ENCODE assay signal across 1 cellular context in the genomic region with DNA sequence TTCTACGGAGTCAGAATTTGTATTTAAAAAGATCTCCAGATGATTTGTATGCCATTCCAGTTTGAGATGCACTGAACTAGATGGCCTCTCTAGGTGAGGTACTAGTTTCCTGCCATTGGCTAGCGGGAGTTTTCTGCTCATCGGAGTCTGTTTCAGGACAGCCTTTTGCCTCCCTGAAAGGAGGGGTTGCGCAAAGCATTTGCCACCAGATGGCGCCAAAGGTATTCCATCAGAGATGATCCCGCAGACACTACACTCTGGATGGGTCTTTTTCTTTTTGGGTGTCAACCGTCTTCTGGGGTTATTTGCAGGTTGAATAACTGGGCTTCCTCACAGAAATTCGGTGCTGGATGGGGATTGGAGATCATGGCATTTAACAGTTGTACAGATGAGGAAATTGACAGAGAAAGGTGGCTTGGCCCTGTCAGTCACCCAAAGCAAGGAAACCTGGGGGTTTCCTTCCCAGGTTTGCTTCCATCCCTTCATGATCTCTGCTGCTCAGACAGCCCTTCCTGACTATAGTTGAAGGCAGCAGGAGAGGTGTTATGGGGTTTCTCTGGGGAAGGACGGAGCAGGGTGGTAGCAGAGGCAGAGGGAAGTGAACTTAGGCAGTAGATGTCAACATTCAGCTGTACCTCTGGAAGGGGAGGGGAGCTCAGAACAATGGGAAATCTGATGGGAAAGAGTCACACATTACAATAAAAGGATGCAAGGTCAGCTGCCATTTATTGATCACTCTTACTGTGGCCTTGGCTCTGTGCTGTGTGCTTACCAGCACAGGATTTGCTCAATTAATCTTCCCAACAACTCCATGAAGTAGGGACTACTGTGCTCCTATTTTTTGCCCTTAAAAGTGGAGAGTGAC.
TF ChIP-seq lines count a peak whose summit lies in the region.

No MANE protein-coding gene starts in this region.

TF ChIP-seq in HepG2, 621 proteins besides CTCF, POLR2A, EP300 and RAD21 (continued from another document and continues in another):
- TF ChIP-seq, protein P1, sequence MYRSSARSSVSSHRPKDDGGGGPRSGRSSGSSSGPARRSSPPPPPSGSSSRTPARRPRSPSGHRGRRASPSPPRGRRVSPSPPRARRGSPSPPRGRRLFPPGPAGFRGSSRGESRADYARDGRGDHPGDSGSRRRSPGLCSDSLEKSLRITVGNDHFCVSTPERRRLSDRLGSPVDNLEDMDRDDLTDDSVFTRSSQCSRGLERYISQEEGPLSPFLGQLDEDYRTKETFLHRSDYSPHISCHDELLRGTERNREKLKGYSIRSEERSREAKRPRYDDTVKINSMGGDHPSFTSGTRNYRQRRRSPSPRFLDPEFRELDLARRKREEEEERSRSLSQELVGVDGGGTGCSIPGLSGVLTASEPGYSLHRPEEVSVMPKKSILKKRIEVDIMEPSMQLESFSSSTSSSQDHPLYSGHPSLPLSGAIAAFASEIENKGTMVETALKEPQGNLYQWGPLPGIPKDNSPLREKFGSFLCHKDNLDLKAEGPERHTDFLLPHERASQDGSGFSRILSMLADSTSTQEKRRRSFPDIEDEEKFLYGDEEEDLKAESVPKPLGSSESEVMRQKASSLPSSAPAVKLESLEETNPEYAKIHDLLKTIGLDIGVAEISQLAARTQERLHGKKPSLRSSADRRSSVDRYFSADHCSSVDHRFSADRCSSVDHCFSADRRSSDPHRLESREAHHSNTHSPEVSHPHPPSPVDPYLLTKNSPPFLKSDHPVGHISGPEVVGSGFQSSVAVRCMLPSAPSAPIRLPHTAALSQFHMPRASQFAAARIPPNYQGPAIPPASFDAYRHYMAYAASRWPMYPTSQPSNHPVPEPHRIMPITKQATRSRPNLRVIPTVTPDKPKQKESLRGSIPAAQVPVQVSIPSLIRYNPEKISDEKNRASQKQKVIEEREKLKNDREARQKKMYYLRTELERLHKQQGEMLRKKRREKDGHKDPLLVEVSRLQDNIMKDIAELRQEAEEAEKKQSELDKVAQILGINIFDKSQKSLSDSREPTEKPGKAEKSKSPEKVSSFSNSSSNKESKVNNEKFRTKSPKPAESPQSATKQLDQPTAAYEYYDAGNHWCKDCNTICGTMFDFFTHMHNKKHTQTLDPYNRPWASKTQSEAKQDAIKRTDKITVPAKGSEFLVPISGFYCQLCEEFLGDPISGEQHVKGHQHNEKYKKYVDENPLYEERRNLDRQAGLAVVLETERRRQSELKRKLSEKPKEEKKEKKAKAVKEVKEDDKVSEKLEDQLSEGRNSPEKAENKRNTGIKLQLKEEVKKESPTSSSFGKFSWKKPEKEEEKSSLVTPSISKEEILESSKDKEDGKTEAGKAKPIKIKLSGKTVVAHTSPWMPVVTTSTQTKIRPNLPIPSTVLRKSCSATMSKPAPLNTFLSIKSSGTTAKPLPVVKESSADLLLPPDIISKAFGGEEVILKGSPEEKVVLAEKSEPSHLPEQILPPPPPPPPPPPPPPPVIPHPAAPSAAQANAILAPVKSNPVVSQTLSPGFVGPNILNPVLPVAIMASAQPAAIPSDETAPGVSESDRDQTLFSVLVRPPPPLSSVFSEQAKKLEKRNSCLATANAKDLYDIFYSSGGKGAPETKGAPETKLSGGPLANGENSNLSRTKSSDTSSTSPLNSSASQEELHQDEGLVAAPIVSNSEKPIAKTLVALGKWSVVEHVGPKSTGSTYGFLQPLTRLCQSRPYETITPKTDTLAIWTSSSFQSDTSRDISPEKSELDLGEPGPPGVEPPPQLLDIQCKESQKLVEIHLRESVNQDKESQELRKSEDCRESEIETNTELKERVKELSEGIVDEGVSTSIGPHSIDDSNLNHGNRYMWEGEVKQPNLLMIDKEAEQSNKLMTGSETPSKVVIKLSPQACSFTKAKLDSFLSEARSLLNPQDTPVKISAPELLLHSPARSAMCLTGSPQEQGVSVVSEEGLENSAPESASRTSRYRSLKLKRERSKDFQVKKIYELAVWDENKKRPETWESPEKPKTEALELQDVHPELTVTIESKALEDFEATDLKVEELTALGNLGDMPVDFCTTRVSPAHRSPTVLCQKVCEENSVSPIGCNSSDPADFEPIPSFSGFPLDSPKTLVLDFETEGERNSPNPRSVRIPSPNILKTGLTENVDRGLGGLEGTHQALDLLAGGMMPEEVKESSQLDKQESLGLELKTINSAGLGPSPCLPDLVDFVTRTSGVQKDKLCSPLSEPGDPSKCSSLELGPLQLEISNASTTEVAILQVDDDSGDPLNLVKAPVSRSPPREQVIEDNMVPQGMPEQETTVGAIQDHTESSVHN (CRISPR knock-in tag; IDR thresholded peaks at IDR 0.05), result no peak
- TF ChIP-seq, protein P2, sequence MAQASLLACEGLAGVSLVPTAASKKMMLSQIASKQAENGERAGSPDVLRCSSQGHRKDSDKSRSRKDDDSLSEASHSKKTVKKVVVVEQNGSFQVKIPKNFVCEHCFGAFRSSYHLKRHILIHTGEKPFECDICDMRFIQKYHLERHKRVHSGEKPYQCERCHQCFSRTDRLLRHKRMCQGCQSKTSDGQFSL (CRISPR knock-in tag; IDR thresholded peaks at IDR 0.05), result no peak
- TF ChIP-seq ISL2 (CRISPR knock-in tag; IDR thresholded peaks at IDR 0.05), result no peak
- TF ChIP-seq ZNF776 (CRISPR knock-in tag; IDR thresholded peaks at IDR 0.05), result no peak
- no peak for TF ChIP-seq ZC3H13 (CRISPR knock-in tag; IDR thresholded peaks at IDR 0.05)
- TF ChIP-seq RAD51 (IDR thresholded peaks at IDR 0.05; ENCODE audit: borderline replicate concordance), result no peak
- TF ChIP-seq, protein P3, sequence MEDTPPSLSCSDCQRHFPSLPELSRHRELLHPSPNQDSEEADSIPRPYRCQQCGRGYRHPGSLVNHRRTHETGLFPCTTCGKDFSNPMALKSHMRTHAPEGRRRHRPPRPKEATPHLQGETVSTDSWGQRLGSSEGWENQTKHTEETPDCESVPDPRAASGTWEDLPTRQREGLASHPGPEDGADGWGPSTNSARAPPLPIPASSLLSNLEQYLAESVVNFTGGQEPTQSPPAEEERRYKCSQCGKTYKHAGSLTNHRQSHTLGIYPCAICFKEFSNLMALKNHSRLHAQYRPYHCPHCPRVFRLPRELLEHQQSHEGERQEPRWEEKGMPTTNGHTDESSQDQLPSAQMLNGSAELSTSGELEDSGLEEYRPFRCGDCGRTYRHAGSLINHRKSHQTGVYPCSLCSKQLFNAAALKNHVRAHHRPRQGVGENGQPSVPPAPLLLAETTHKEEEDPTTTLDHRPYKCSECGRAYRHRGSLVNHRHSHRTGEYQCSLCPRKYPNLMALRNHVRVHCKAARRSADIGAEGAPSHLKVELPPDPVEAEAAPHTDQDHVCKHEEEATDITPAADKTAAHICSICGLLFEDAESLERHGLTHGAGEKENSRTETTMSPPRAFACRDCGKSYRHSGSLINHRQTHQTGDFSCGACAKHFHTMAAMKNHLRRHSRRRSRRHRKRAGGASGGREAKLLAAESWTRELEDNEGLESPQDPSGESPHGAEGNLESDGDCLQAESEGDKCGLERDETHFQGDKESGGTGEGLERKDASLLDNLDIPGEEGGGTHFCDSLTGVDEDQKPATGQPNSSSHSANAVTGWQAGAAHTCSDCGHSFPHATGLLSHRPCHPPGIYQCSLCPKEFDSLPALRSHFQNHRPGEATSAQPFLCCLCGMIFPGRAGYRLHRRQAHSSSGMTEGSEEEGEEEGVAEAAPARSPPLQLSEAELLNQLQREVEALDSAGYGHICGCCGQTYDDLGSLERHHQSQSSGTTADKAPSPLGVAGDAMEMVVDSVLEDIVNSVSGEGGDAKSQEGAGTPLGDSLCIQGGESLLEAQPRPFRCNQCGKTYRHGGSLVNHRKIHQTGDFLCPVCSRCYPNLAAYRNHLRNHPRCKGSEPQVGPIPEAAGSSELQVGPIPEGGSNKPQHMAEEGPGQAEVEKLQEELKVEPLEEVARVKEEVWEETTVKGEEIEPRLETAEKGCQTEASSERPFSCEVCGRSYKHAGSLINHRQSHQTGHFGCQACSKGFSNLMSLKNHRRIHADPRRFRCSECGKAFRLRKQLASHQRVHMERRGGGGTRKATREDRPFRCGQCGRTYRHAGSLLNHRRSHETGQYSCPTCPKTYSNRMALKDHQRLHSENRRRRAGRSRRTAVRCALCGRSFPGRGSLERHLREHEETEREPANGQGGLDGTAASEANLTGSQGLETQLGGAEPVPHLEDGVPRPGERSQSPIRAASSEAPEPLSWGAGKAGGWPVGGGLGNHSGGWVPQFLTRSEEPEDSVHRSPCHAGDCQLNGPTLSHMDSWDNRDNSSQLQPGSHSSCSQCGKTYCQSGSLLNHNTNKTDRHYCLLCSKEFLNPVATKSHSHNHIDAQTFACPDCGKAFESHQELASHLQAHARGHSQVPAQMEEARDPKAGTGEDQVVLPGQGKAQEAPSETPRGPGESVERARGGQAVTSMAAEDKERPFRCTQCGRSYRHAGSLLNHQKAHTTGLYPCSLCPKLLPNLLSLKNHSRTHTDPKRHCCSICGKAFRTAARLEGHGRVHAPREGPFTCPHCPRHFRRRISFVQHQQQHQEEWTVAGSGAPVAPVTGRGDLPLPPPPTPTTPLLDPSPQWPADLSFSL (CRISPR knock-in tag; IDR thresholded peaks at IDR 0.05), result no peak
- no peak for TF ChIP-seq BRCA1 (CRISPR knock-in tag; IDR thresholded peaks at IDR 0.05)
- no peak for TF ChIP-seq ZNF792 (CRISPR knock-in tag; IDR thresholded peaks at IDR 0.05)
- TF ChIP-seq RELA (CRISPR knock-in tag; IDR thresholded peaks at IDR 0.05), result no peak
- TF ChIP-seq EHMT2 (IDR thresholded peaks at IDR 0.05; ENCODE audit: borderline replicate concordance, low read depth, low read length), result no peak
- TF ChIP-seq SOX6 (IDR thresholded peaks at IDR 0.05), result no peak
- peak; percentile 75 for TF ChIP-seq SOX6 (CRISPR knock-in tag; IDR thresholded peaks at IDR 0.05)
- TF ChIP-seq, protein P4, sequence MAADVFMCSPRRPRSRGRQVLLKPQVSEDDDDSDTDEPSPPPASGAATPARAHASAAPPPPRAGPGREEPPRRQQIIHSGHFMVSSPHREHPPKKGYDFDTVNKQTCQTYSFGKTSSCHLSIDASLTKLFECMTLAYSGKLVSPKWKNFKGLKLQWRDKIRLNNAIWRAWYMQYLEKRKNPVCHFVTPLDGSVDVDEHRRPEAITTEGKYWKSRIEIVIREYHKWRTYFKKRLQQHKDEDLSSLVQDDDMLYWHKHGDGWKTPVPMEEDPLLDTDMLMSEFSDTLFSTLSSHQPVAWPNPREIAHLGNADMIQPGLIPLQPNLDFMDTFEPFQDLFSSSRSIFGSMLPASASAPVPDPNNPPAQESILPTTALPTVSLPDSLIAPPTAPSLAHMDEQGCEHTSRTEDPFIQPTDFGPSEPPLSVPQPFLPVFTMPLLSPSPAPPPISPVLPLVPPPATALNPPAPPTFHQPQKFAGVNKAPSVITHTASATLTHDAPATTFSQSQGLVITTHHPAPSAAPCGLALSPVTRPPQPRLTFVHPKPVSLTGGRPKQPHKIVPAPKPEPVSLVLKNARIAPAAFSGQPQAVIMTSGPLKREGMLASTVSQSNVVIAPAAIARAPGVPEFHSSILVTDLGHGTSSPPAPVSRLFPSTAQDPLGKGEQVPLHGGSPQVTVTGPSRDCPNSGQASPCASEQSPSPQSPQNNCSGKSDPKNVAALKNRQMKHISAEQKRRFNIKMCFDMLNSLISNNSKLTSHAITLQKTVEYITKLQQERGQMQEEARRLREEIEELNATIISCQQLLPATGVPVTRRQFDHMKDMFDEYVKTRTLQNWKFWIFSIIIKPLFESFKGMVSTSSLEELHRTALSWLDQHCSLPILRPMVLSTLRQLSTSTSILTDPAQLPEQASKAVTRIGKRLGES (CRISPR knock-in tag; IDR thresholded peaks at IDR 0.05; ENCODE audit: borderline replicate concordance), result no peak
- TF ChIP-seq, protein P5, sequence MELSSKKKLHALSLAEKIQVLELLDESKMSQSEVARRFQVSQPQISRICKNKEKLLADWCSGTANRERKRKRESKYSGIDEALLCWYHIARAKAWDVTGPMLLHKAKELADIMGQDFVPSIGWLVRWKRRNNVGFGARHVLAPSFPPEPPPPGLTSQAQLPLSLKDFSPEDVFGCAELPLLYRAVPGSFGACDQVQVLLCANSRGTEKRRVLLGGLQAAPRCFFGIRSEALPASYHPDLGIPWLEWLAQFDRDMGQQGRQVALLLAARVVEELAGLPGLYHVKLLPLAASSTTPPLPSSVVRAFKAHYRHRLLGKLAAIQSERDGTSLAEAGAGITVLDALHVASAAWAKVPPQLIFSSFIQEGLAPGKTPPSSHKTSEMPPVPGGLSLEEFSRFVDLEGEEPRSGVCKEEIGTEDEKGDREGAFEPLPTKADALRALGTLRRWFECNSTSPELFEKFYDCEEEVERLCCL (CRISPR knock-in tag; IDR thresholded peaks at IDR 0.05; ENCODE audit: borderline replicate concordance), result no peak
- no peak for TF ChIP-seq ZMYM4 (CRISPR knock-in tag; IDR thresholded peaks at IDR 0.05)
- TF ChIP-seq ARNTL (CRISPR knock-in tag; IDR thresholded peaks at IDR 0.05), result no peak
- no peak for TF ChIP-seq TRIM24 (CRISPR knock-in tag; IDR thresholded peaks at IDR 0.05)
- no peak for TF ChIP-seq HOXA5 (CRISPR knock-in tag; IDR thresholded peaks at IDR 0.05)
- TF ChIP-seq ZNF746 (CRISPR knock-in tag; IDR thresholded peaks at IDR 0.05), result no peak
- TF ChIP-seq SATB2 (CRISPR knock-in tag; IDR thresholded peaks at IDR 0.05), result no peak
- TF ChIP-seq ZNF460 (CRISPR knock-in tag; IDR thresholded peaks at IDR 0.05; ENCODE audit: borderline replicate concordance), result no peak
- TF ChIP-seq LCORL (IDR thresholded peaks at IDR 0.05), result no peak
- TF ChIP-seq LCORL (CRISPR knock-in tag; IDR thresholded peaks at IDR 0.05), result 0 out of 2 replicates have a peak, but pooled peaks have one; percentile 28
- TF ChIP-seq ZBTB42 (CRISPR knock-in tag; IDR thresholded peaks at IDR 0.05), result no peak
- TF ChIP-seq ZNF619 (CRISPR knock-in tag; IDR thresholded peaks at IDR 0.05), result no peak
- no peak for TF ChIP-seq YY1 (IDR thresholded peaks at IDR 0.05; ENCODE audit: insufficient read depth, insufficient replicate concordance, low read depth, low read length)
- TF ChIP-seq ZNF891 (CRISPR knock-in tag; IDR thresholded peaks at IDR 0.05), result no peak
- TF ChIP-seq PCBP1 (IDR thresholded peaks at IDR 0.05; ENCODE audit: borderline replicate concordance, low read depth, low read length), result no peak
- TF ChIP-seq CEBPB (IDR thresholded peaks at IDR 0.05; ENCODE audit: borderline replicate concordance, low read depth, low read length), result peak; percentile 63; the same call in 1 of the 2 replicates
- TF ChIP-seq, protein P6, sequence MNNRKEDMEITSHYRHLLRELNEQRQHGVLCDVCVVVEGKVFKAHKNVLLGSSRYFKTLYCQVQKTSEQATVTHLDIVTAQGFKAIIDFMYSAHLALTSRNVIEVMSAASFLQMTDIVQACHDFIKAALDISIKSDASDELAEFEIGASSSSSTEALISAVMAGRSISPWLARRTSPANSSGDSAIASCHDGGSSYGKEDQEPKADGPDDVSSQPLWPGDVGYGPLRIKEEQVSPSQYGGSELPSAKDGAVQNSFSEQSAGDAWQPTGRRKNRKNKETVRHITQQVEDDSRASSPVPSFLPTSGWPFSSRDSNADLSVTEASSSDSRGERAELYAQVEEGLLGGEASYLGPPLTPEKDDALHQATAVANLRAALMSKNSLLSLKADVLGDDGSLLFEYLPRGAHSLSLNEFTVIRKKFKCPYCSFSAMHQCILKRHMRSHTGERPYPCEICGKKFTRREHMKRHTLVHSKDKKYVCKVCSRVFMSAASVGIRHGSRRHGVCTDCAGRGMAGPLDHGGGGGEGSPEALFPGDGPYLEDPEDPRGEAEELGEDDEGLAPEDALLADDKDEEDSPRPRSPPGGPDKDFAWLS (CRISPR knock-in tag; IDR thresholded peaks at IDR 0.05; ENCODE audit: borderline replicate concordance), result no peak
- no peak for TF ChIP-seq SAP130 (CRISPR knock-in tag; IDR thresholded peaks at IDR 0.05; ENCODE audit: low read depth)
- TF ChIP-seq, protein P7, sequence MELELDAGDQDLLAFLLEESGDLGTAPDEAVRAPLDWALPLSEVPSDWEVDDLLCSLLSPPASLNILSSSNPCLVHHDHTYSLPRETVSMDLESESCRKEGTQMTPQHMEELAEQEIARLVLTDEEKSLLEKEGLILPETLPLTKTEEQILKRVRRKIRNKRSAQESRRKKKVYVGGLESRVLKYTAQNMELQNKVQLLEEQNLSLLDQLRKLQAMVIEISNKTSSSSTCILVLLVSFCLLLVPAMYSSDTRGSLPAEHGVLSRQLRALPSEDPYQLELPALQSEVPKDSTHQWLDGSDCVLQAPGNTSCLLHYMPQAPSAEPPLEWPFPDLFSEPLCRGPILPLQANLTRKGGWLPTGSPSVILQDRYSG (CRISPR knock-in tag; IDR thresholded peaks at IDR 0.05), result no peak
- TF ChIP-seq MAFG (CRISPR knock-in tag; IDR thresholded peaks at IDR 0.05), result no peak
- TF ChIP-seq SNRNP70 (IDR thresholded peaks at IDR 0.05; ENCODE audit: low read depth, low read length), result no peak
